1 cellular context compared by ENCODE assay signal in the genomic region with DNA sequence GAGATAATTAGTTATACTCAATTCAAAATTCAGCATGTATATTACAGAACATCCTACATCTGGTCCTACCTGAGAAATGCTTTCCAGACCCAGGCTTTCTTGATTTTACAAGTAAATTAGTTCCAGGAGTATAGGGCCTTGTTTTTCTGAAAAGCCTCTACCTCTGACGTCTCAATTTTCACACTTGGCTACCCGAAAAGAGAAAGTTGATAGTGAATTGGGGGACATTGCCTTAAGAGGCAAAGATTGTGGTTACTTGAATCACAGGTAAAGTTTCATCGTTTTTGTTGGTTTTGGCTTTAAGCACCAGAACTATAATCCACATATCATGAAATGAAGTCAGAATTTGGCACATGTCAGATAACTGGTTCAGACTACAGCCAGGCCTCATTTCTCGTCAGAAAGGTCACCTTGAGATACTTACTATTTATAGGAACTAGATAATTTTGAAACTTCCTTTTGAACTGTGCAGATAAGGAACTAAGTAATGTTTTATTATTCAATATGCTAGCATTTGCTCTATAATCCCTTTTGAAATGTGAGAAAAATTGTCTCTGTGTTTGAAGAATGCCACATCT.
TF ChIP-seq lines count a peak whose summit lies in the region.

No MANE protein-coding gene starts in this region.

TF ChIP-seq in WTC11, 78 proteins besides CTCF, POLR2A, EP300 and RAD21 (continued from another document):
- TF ChIP-seq, protein P1, sequence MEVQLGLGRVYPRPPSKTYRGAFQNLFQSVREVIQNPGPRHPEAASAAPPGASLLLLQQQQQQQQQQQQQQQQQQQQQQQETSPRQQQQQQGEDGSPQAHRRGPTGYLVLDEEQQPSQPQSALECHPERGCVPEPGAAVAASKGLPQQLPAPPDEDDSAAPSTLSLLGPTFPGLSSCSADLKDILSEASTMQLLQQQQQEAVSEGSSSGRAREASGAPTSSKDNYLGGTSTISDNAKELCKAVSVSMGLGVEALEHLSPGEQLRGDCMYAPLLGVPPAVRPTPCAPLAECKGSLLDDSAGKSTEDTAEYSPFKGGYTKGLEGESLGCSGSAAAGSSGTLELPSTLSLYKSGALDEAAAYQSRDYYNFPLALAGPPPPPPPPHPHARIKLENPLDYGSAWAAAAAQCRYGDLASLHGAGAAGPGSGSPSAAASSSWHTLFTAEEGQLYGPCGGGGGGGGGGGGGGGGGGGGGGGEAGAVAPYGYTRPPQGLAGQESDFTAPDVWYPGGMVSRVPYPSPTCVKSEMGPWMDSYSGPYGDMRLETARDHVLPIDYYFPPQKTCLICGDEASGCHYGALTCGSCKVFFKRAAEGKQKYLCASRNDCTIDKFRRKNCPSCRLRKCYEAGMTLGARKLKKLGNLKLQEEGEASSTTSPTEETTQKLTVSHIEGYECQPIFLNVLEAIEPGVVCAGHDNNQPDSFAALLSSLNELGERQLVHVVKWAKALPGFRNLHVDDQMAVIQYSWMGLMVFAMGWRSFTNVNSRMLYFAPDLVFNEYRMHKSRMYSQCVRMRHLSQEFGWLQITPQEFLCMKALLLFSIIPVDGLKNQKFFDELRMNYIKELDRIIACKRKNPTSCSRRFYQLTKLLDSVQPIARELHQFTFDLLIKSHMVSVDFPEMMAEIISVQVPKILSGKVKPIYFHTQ (CRISPR knock-in tag; IDR thresholded peaks at IDR 0.05), result no peak
- TF ChIP-seq IRF2 (CRISPR knock-in tag; IDR thresholded peaks at IDR 0.05; ENCODE audit: borderline replicate concordance, low read depth), result no peak
TF ChIP-seq in WTC11: peak in this region for 0.
